In the genomic region with DNA sequence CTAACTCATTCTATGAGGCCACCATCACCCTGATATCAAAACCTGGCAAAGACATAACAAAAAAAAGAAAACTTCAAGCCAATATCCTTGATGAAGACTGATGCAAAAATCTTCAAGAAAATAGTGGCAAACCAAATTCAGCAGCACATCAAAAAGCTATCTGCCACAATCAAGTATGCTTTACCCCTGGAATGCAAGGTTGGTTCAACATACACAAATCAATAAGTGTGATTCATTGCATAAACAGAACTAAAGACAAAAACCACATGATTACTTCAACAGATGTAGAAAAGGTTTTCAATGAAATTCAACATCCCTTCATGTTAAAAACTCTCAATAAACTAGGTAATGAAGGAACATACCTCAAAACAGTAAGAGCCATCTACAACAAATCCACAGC, we compare ENCODE assay signal across 31 cellular contexts.
"Had no signal": no experiment of that assay in that cellular context is flagged by ENCODE, and none has a peak within 500 bp of the region (broad histone marks: within the 10 kb centered on the region; RNA-seq: fewer than 3 reads in every experiment).

No MANE protein-coding gene starts in this region.

- ATAC-seq: natural killer cell; psoas muscle; right cardiac atrium; sciatic nerve; stimulated activated memory B cell treated with anti-CD40 and anti-IgM and Interleukin-4, amounts not matched to agents 10 μg/mL and 1 μg/mL and 100 μg/mL, for 72 hours; stimulated activated naive CD8-positive, alpha-beta T cell treated with anti-CD3 and anti-CD28 coated beads, Interleukin-15, amount 100 ng/mL, for 72 hours; stimulated activated naive CD8-positive, alpha-beta T cell treated with anti-CD3 and anti-CD28 coated beads, Interleukin-15, Interleukin-2, amounts not matched to agents 100 U/mL and 50 U/mL, for 24 hours; upper lobe of right lung had no signal

- H3K9me3 ChIP-seq: ovary, testis, upper lobe of right lung had no signal

- H3K4me3 Mint-ChIP-seq: natural killer cell; nephron; neural progenitor cell; stimulated activated memory B cell treated with anti-CD40 and anti-IgM and Interleukin-4, amounts not matched to agents 10 μg/mL and 1 μg/mL and 100 μg/mL, for 72 hours; stimulated activated naive CD8-positive, alpha-beta T cell treated with anti-CD3 and anti-CD28 coated beads, Interleukin-15, amount 100 ng/mL, for 72 hours; type B pancreatic cell had no signal

- H3K9ac ChIP-seq: neural progenitor cell, parathyroid adenoma had no signal

- H3K36me3 ChIP-seq: neural progenitor cell, ovary, spleen, suprapubic skin, transverse colon, upper lobe of right lung, uterus had no signal

- H3K4me3 ChIP-seq: neural progenitor cell, ovary, psoas muscle, skin epidermis, smooth muscle cell, spleen, suprapubic skin, testis, tibial artery, transverse colon, upper lobe of right lung, uterus had no signal

- DNase-seq: natural killer cell; occipital lobe; ovary; posterior cingulate gyrus; psoas muscle; right cardiac atrium; spleen; stimulated activated CD4-positive, alpha-beta T cell treated with anti-CD3 and anti-CD28 coated beads, Interleukin-12 subunit alpha, Interleukin-12 subunit beta, amount 100 ng/mL, for 4 hours; stimulated activated CD4-positive, alpha-beta T cell treated with anti-CD3 and anti-CD28 coated beads, Interleukin-1b, Interleukin-23, amount 100 ng/mL, for 48 hours; stimulated activated CD4-positive, alpha-beta T cell treated with anti-CD3 and anti-CD28 coated beads, Interleukin-4, amount 100 ng/mL, for 1 hour; stimulated activated CD4-positive, alpha-beta T cell treated with anti-CD3 and anti-CD28 coated beads, Interleukin-4, amount 100 ng/mL, for 4 hours; stimulated activated CD8-positive, alpha-beta memory T cell treated with anti-CD3 and anti-CD28 coated beads, Interleukin-4, amount 100 ng/mL, for 48 hours; stimulated activated naive CD4-positive, alpha-beta T cell; stimulated activated naive CD8-positive, alpha-beta T cell treated with anti-CD3 and anti-CD28 coated beads, Interleukin-15, amount 100 ng/mL, for 72 hours; stimulated activated naive CD8-positive, alpha-beta T cell treated with anti-CD3 and anti-CD28 coated beads, Interleukin-15, Interleukin-2, amounts not matched to agents 100 U/mL and 50 U/mL, for 24 hours; substantia nigra; testis; tibial artery; transverse colon; upper lobe of right lung; uterus had no signal

- H2AFZ ChIP-seq: neural progenitor cell, parathyroid adenoma had no signal

- H3K27me3 ChIP-seq: neural progenitor cell, ovary, spleen, suprapubic skin, testis, tibial artery, transverse colon, upper lobe of right lung, uterus had no signal

- H3K4me1 Mint-ChIP-seq: natural killer cell; nephron; neural progenitor cell; stimulated activated memory B cell treated with anti-CD40 and anti-IgM and Interleukin-4, amounts not matched to agents 10 μg/mL and 1 μg/mL and 100 μg/mL, for 72 hours; stimulated activated naive CD8-positive, alpha-beta T cell treated with anti-CD3 and anti-CD28 coated beads, Interleukin-15, amount 100 ng/mL, for 72 hours had no signal

- H3K4me1 ChIP-seq: neural progenitor cell, parathyroid adenoma, psoas muscle, spleen, suprapubic skin, testis, tibial artery, transverse colon, upper lobe of right lung, uterus had no signal

- H3K27ac Mint-ChIP-seq: natural killer cell; nephron; neural progenitor cell; progenitor cell of endocrine pancreas; stimulated activated memory B cell treated with anti-CD40 and anti-IgM and Interleukin-4, amounts not matched to agents 10 μg/mL and 1 μg/mL and 100 μg/mL, for 72 hours; stimulated activated naive CD8-positive, alpha-beta T cell treated with anti-CD3 and anti-CD28 coated beads, Interleukin-15, amount 100 ng/mL, for 72 hours; type B pancreatic cell had no signal

- H3K79me2 ChIP-seq: parathyroid adenoma had no signal

- H3K27me3 Mint-ChIP-seq: progenitor cell of endocrine pancreas; stimulated activated memory B cell treated with anti-CD40 and anti-IgM and Interleukin-4, amounts not matched to agents 10 μg/mL and 1 μg/mL and 100 μg/mL, for 72 hours; type B pancreatic cell had no signal

- H3K27ac ChIP-seq: neural progenitor cell, ovary, parathyroid adenoma, psoas muscle, skin epidermis, spleen, suprapubic skin, testis, tibial artery, transverse colon, upper lobe of right lung, uterus had no signal

- H3K4me2 ChIP-seq: neural progenitor cell, smooth muscle cell had no signal
